In genomic region chr1:234833118-234833517, GRCh38 we compare ENCODE assay signal across 26 cellular contexts.
"Had no signal": no experiment of that assay in that cellular context is flagged by ENCODE, and none has a peak within 500 bp of the region (broad histone marks: within the 10 kb centered on the region; RNA-seq: fewer than 3 reads in every experiment).

No MANE protein-coding gene starts in this region.

- ATAC-seq: stimulated activated effector memory CD8-positive, alpha-beta T cell treated with anti-CD3 and anti-CD28 coated beads, Interleukin-12 subunit alpha, Interleukin-12 subunit beta, amount 100 ng/mL, for 72 hours; stimulated activated memory B cell treated with anti-CD40 and anti-IgM and Interleukin-4, amounts not matched to agents 10 μg/mL and 1 μg/mL and 100 μg/mL, for 72 hours; stimulated activated naive B cell treated with anti-CD40 and anti-IgM and Interleukin-4, amounts not matched to agents 10 μg/mL and 1 μg/mL and 100 μg/mL, for 72 hours; stimulated activated naive CD8-positive, alpha-beta T cell treated with anti-CD3 and anti-CD28 coated beads, Interleukin-15, amount 100 ng/mL, for 72 hours; stimulated activated naive CD8-positive, alpha-beta T cell treated with anti-CD3 and anti-CD28 coated beads, Interleukin-15, Interleukin-2, amounts not matched to agents 100 U/mL and 50 U/mL, for 24 hours; upper lobe of right lung had no signal

- H3K27ac ChIP-seq: stomach, suprapubic skin, testis, thoracic aorta, thyroid gland, tibial artery, tibial nerve, transverse colon, upper lobe of left lung, upper lobe of right lung, uterus, vagina had no signal

- H3K9me3 ChIP-seq: stomach, suprapubic skin, testis, thoracic aorta, thyroid gland, tibial artery, tibial nerve, transverse colon, upper lobe of left lung, upper lobe of right lung, uterus, vagina had no signal

- H3K36me3 ChIP-seq: stomach, suprapubic skin, thoracic aorta, thyroid gland, tibial artery, tibial nerve, transverse colon, upper lobe of left lung, upper lobe of right lung, uterus, vagina had no signal

- H3K4me3 ChIP-seq: stomach, suprapubic skin, testis, thoracic aorta, thyroid gland, tibial artery, tibial nerve, transverse colon, upper lobe of left lung, upper lobe of right lung, uterus, vagina had no signal

- H3K4me1 ChIP-seq: thyroid gland, transverse colon, upper lobe of right lung, uterus had no signal

- H3K27me3 ChIP-seq: stomach, suprapubic skin, testis, thyroid gland, tibial artery, tibial nerve, transverse colon, upper lobe of left lung, upper lobe of right lung, uterus, vagina had no signal

- DNase-seq: stimulated activated CD4-positive, alpha-beta T cell treated with anti-CD3 and anti-CD28 coated beads, Interleukin-2, amount 100 ng/mL, for 48 hours; stimulated activated CD4-positive, alpha-beta T cell treated with anti-CD3 and anti-CD28 coated beads, Interleukin-4, amount 100 ng/mL, for 1 hour; stimulated activated CD4-positive, alpha-beta T cell treated with anti-CD3 and anti-CD28 coated beads, Interleukin-4, amount 100 ng/mL, for 24 hours; stimulated activated CD4-positive, alpha-beta T cell treated with anti-CD3 and anti-CD28 coated beads, Interleukin-4, amount 100 ng/mL, for 4 hours; stimulated activated CD8-positive, alpha-beta memory T cell treated with anti-CD3 and anti-CD28 coated beads, Interleukin-4, amount 100 ng/mL, for 48 hours; stimulated activated naive B cell treated with anti-CD40 and anti-IgM and Interleukin-4, amounts not matched to agents 10 μg/mL and 1 μg/mL and 100 μg/mL, for 72 hours; stimulated activated naive CD4-positive, alpha-beta T cell; stimulated activated naive CD4-positive, alpha-beta T cell treated with Interleukin-2 at 50 U/mL for 16 hours; stimulated activated naive CD8-positive, alpha-beta T cell treated with anti-CD3 and anti-CD28 coated beads, Interleukin-15, amount 100 ng/mL, for 72 hours; stimulated activated naive CD8-positive, alpha-beta T cell treated with anti-CD3 and anti-CD28 coated beads, Interleukin-15, Interleukin-2, amounts not matched to agents 100 U/mL and 50 U/mL, for 24 hours; stomach; substantia nigra; testis; thyroid gland; tibial artery; transverse colon; upper lobe of left lung; upper lobe of right lung; uterus had no signal

- FAIRE-seq: urothelium cell line had no signal
